In the genomic region with DNA sequence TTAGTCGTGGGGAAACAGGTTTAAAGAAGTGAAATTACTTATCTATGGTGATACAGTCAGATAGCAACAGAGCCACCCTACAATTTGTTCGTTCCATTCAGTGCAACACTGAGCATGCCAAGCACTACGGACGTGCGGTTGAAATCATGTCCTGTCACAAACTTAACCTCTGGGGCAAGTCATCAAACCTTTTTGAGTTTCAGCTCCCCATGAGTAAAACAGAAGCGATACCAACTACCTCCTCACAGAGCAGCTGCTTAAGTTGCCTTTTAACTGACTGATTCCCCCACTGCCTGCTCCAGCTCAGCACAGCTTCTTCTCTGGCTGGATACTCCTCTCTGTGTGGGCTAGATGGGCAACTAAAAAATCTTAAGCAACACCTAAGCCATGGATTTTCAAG, we compare ENCODE assay signal across 10 cellular contexts. TPM values are rescaled to one million over a fixed set of nuclear protein-coding genes. Genes with fewer than 3 reads are reported as not detected.
DNase-seq lines count a peak whose midpoint lies in the region; ATAC-seq and TF ChIP-seq lines count a peak whose summit lies in the region.
"Had no signal": no experiment of that assay in that cellular context is flagged by ENCODE, and none has a peak within 500 bp of the region (broad histone marks: within the 10 kb centered on the region; RNA-seq: fewer than 3 reads in every experiment).

No MANE protein-coding gene starts in this region.

- ATAC-seq in GM19328 (IDR thresholded peaks at IDR 0.05; ENCODE audit: unreplicated experiment) (peak; percentile 69), HG02798 (IDR thresholded peaks at IDR 0.05; ENCODE audit: poor library complexity, unreplicated experiment) (peak; percentile 88), HG03469 (IDR thresholded peaks at IDR 0.05; ENCODE audit: unreplicated experiment) (peak; percentile 70)
- ATAC-seq: right cardiac atrium had no signal

- H3K27me3 ChIP-seq in right atrium auricular region = no peaks in the 10 kb centered on the region

- no peak for TF ChIP-seq CTCF in GM12865 (IDR thresholded peaks at IDR 0.05; ENCODE audit: insufficient read depth, low read depth, low read length, missing control alignments)
- TF ChIP-seq CTCF in right atrium auricular region (IDR thresholded peaks at IDR 0.05) = no peak

- H3K4me3 ChIP-seq in GM12865 (ENCODE audit: low read depth, low read length) (peak overlapping the region; percentile 39), right atrium auricular region (no peak overlapping the region)

- H3K27ac ChIP-seq in right atrium auricular region = no peak overlapping the region

- no peaks in the 10 kb centered on the region for H3K4me1 ChIP-seq in right atrium auricular region

- DNase-seq in GM12865 (ENCODE audit: low read depth) (peak; percentile 91), NCI-H128 (lab: John Stamatoyannopoulos, UW; ENCODE audit: unreplicated experiment) (no peak), right atrium auricular region (ENCODE audit: low spot score) (no peak), NCI-H526 (lab: John Stamatoyannopoulos, UW) (no peak), ecto neural progenitor cell (ENCODE audit: low spot score) (no peak)
- DNase-seq: HCEC 1CT, right cardiac atrium had no signal

- H3K9me3 ChIP-seq in right atrium auricular region = no peaks in the 10 kb centered on the region

- no peaks in the 10 kb centered on the region for H3K36me3 ChIP-seq in right atrium auricular region

RNA-seq across cellular contexts. Expression of gene LHFPL1, which starts 36.0 kb away (rescaled TPM):
- total RNA-seq in right atrium auricular region = not detected
